In the genomic region with DNA sequence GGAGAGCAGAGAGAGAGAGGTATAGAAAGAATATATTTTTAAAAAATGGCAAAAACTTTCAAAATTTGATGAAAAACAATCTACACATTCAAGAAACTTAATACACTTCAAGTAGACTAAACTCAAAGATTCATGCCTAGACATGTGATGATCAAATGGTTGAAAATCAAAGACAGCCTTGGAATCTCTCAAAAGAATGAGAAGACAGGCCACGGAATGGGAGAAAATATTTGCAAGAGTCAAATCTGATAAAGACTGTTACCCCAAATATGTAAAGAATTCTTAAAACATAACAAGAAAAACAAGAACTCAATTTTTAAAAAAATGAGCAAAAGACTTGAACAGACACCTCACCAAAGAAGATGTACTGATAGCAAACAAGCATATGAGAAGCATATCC, we compare ENCODE assay signal across 18 cellular contexts. TPM values are rescaled to one million over a fixed set of nuclear protein-coding genes. Genes with fewer than 3 reads are reported as not detected.
"Had no signal": no experiment of that assay in that cellular context is flagged by ENCODE, and none has a peak within 500 bp of the region (broad histone marks: within the 10 kb centered on the region; RNA-seq: fewer than 3 reads in every experiment).

No MANE protein-coding gene starts in this region.

- H3K36me3 Mint-ChIP-seq: memory B cell had no signal

- ATAC-seq: activated T-cell treated with anti-CD3 and anti-CD28 coated beads, Interleukin-2, amount 50 U/mL, for 4 hours; gastrocnemius medialis; heart right ventricle; left lung had no signal

- H3K27ac Mint-ChIP-seq: activated naive CD8-positive, alpha-beta T cell treated with anti-CD3 and anti-CD28 coated beads, Interleukin-2, amount 10 ng/mL, durations not matched to agents 7 days and 5 days; memory B cell; nephron; stimulated activated naive CD8-positive, alpha-beta T cell treated with anti-CD3 and anti-CD28 coated beads, Interleukin-15, Interleukin-2, amounts not matched to agents 100 ng/mL and 50 ng/mL, for 24 hours had no signal

- H3K4me3 ChIP-seq: gastrocnemius medialis, heart right ventricle, left lung, ovary, sigmoid colon, thoracic aorta had no signal

- H3K36me3 ChIP-seq: gastrocnemius medialis, heart right ventricle, left lung, ovary, sigmoid colon, thoracic aorta had no signal

- H3K9me3 ChIP-seq: gastrocnemius medialis, heart right ventricle, left lung, ovary, sigmoid colon, thoracic aorta had no signal

- H3K27me3 ChIP-seq: gastrocnemius medialis, heart right ventricle, left lung, ovary, sigmoid colon had no signal

- H3K4me1 Mint-ChIP-seq: memory B cell, nephron had no signal

- H3K4me1 ChIP-seq: gastrocnemius medialis, heart right ventricle, left lung, sigmoid colon had no signal

- DNase-seq: activated CD4-positive, alpha-beta T cell treated with anti-CD3 and anti-CD28 coated beads, Interleukin-2, amount 50 U/mL, for 4 hours; activated CD4-positive, CD25-positive, alpha-beta regulatory T cell treated with anti-CD3 and anti-CD28 coated beads, Interleukin-2, amount 50 U/mL, for 72 hours; activated effector memory CD4-positive, alpha-beta T cell treated with anti-CD3 and anti-CD28 coated beads, Interleukin-2, amount 50 U/mL, for 16 hours; activated naive CD8-positive, alpha-beta T cell treated with anti-CD3 and anti-CD28 coated beads, Interleukin-2, amount 10 ng/mL, durations not matched to agents 7 days and 5 days; activated T-cell treated with anti-CD3 and anti-CD28 coated beads, Interleukin-2, amount 50 U/mL, for 4 hours; cerebellar nuclear complex; gastrocnemius medialis; heart right ventricle; left lung; ovary; sigmoid colon; stimulated activated CD4-positive, alpha-beta T cell treated with anti-CD3 and anti-CD28 coated beads, Interleukin-4, amount 100 ng/mL, for 24 hours had no signal

- H3K9me3 Mint-ChIP-seq: stimulated activated naive CD8-positive, alpha-beta T cell treated with anti-CD3 and anti-CD28 coated beads, Interleukin-15, Interleukin-2, amounts not matched to agents 100 ng/mL and 50 ng/mL, for 24 hours had no signal

- H3K4me3 Mint-ChIP-seq: activated naive CD8-positive, alpha-beta T cell treated with anti-CD3 and anti-CD28 coated beads, Interleukin-2, amount 10 ng/mL, durations not matched to agents 7 days and 5 days; activated T-cell treated with anti-CD3 and anti-CD28 coated beads, Interleukin-2, amount 50 U/mL, for 4 hours; memory B cell; nephron; stimulated activated naive CD8-positive, alpha-beta T cell treated with anti-CD3 and anti-CD28 coated beads, Interleukin-15, Interleukin-2, amounts not matched to agents 100 ng/mL and 50 ng/mL, for 24 hours had no signal

- H3K27ac ChIP-seq: gastrocnemius medialis, heart right ventricle, left lung, ovary, sigmoid colon, thoracic aorta had no signal

- H3K27me3 Mint-ChIP-seq: activated naive CD8-positive, alpha-beta T cell treated with anti-CD3 and anti-CD28 coated beads, Interleukin-2, amount 10 ng/mL, durations not matched to agents 7 days and 5 days; memory B cell; stimulated activated naive CD8-positive, alpha-beta T cell treated with anti-CD3 and anti-CD28 coated beads, Interleukin-15, Interleukin-2, amounts not matched to agents 100 ng/mL and 50 ng/mL, for 24 hours had no signal

RNA-seq across cellular contexts. Expression of a gene that starts 49.7 kb away (rescaled TPM):
- total RNA-seq: dermis microvascular lymphatic vessel endothelial cell had no signal
- polyA plus RNA-seq: keratinocyte had no signal
